In the genomic region with DNA sequence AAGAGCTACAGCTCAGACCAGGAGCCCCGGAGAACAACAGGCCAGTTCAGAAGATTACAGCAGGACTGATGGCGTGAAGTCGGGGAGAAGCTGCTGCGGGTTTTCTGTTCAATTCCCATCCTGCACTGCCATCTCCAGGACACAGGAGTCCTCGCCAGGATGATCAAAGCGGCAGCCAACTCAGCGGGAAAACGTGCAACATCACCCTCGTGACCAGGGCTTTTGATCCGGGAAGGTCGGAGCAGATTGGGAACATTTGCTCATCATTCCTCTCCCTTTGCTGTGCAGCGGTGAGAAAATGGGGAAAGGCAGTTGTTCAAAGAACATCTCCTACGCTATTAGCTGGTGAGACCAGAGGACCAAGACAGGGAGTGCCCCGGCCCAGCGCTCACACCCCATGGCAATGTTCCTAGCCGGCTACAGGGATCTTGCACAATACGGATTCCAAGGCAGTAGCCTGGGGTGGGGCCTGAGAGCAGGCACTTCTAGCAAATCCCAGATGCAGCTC, we compare ENCODE assay signal across 8 cellular contexts. TPM values are rescaled to one million over a fixed set of nuclear protein-coding genes. Genes with fewer than 3 reads are reported as not detected.
DNase-seq lines count a peak whose midpoint lies in the region; ATAC-seq and TF ChIP-seq lines count a peak whose summit lies in the region.

No MANE protein-coding gene starts in this region.

- H3K9me3 Mint-ChIP-seq in H9: peaks cover 0 to 12% of the 10 kb centered on the region in 2 experiments; a peak in 3 of 5 replicates
- no peaks in the 10 kb centered on the region for H3K9me3 Mint-ChIP-seq in natural killer cell treated with Interleukin-12 subunit alpha and Interleukin-12 subunit beta and Interleukin-15 and Interleukin-18, amount 100 ng/mL, for 72 hours

- H3K4me3 ChIP-seq in brain microvascular endothelial cell (ENCODE audit: low read depth, low read length) (peak overlapping the region; percentile 45), retinal pigment epithelial cell (ENCODE audit: low read length) (peak overlapping the region; percentile 47)

- H4K91ac ChIP-seq in H9 (ENCODE audit: insufficient read length, low read depth, low read length): no peak overlapping the region

- in situ Hi-C loops in brain microvascular endothelial cell (cut with HindIII; ENCODE audit: low pct_ligation_motif_present, low sequenced_read_pairs): no loop called here

- no peaks in the 10 kb centered on the region for H3K36me3 Mint-ChIP-seq in H9 (ENCODE audit: insufficient read depth in 1 of 3, low read depth in 3 of 3)
- no peaks in the 10 kb centered on the region for H3K36me3 Mint-ChIP-seq in natural killer cell treated with Interleukin-12 subunit alpha and Interleukin-12 subunit beta and Interleukin-15 and Interleukin-18, amount 100 ng/mL, for 72 hours

- no peak overlapping the region for H2BK12ac ChIP-seq in H9 (ENCODE audit: insufficient read length, low read depth, low read length)

- no peak overlapping the region for H2AK5ac ChIP-seq in H9 (ENCODE audit: insufficient read length, low read length)

- ATAC-seq in GM21367 (IDR thresholded peaks at IDR 0.05; ENCODE audit: unreplicated experiment): no peak
- no peak for ATAC-seq in natural killer cell treated with Interleukin-12 subunit alpha and Interleukin-12 subunit beta and Interleukin-15 and Interleukin-18, amount 100 ng/mL, for 72 hours

- peaks cover 10% of the 10 kb centered on the region in 2 experiments for H3K4me1 Mint-ChIP-seq in H9
- no peaks in the 10 kb centered on the region for H3K4me1 Mint-ChIP-seq in natural killer cell treated with Interleukin-12 subunit alpha and Interleukin-12 subunit beta and Interleukin-15 and Interleukin-18, amount 100 ng/mL, for 72 hours (ENCODE audit: low read depth in 2 of 2)

- no peak overlapping the region for H4K8ac ChIP-seq in H9 (replicated peaks; ENCODE audit: insufficient read length, low read depth, low read length)

- H2BK5ac ChIP-seq in H9 (ENCODE audit: insufficient read length, low read length): no peak overlapping the region

- peak; percentile 75 for TF ChIP-seq CTCF in H9 (conservative IDR thresholded peaks at IDR 0.05)
- peak; percentile 87 for TF ChIP-seq CTCF in brain microvascular endothelial cell (IDR thresholded peaks at IDR 0.05; ENCODE audit: low read depth, low read length, missing control alignments)
- TF ChIP-seq CTCF in retinal pigment epithelial cell (conservative IDR thresholded peaks at IDR 0.05; ENCODE audit: low read depth, low read length): peak; percentile 78

- no peak overlapping the region for H3K56ac ChIP-seq in H9 (ENCODE audit: insufficient read length, low read depth, low read length)

- no peaks in the 10 kb centered on the region for H3K9me3 ChIP-seq in H9 (ENCODE audit: control insufficient read depth, low read depth, low read length)

- H2BK15ac ChIP-seq in H9 (ENCODE audit: low read depth, low read length): no peak overlapping the region

- H3K14ac ChIP-seq in H9 (ENCODE audit: insufficient read depth, low read length): no peak overlapping the region; the same call in 1 of the 2 replicates

- peak overlapping the region; percentile 29 to 73 for H3K4me3 Mint-ChIP-seq in H9
- H3K4me3 Mint-ChIP-seq in natural killer cell treated with Interleukin-12 subunit alpha and Interleukin-12 subunit beta and Interleukin-15 and Interleukin-18, amount 100 ng/mL, for 72 hours: no peak overlapping the region

- H3K27ac ChIP-seq in H9 (ENCODE audit: insufficient read length, low read depth, low read length) (no peak overlapping the region), brain microvascular endothelial cell (no peak overlapping the region)

- peak; percentile 87 for DNase-seq in H9
- peak; percentile 45 to 72 for DNase-seq in NCI-H446 (lab: John Stamatoyannopoulos, UW)
- DNase-seq in brain microvascular endothelial cell: peak; percentile 84
- DNase-seq in hypothalamus (lab: John Stamatoyannopoulos, UW): peak in 49 of 51 donors; percentile 18 to 83 (median 59)
- peak; percentile 86 for DNase-seq in retinal pigment epithelial cell (ENCODE audit: low read depth)
- DNase-seq in stimulated activated CD4-positive, alpha-beta T cell treated with anti-CD3 and anti-CD28 coated beads, Interleukin-4, amount 100 ng/mL, for 4 hours: no peak
- no peak for DNase-seq in natural killer cell treated with Interleukin-12 subunit alpha and Interleukin-12 subunit beta and Interleukin-15 and Interleukin-18, amount 100 ng/mL, for 72 hours (ENCODE audit: low spot score)

- no peak overlapping the region for H3K23ac ChIP-seq in H9 (ENCODE audit: insufficient read length, low read depth, low read length)

- no peak overlapping the region for H4K5ac ChIP-seq in H9 (ENCODE audit: insufficient read length, low read depth, low read length)

- no peak overlapping the region for H2AFZ ChIP-seq in H9 (ENCODE audit: low read length)

- no peak overlapping the region for H3K27ac Mint-ChIP-seq in H9
- H3K27ac Mint-ChIP-seq in natural killer cell treated with Interleukin-12 subunit alpha and Interleukin-12 subunit beta and Interleukin-15 and Interleukin-18, amount 100 ng/mL, for 72 hours: no peak overlapping the region

- peaks cover 3% of the 10 kb centered on the region; the same call in 1 of the 2 replicates for H3K27me3 ChIP-seq in H9 (ENCODE audit: insufficient read depth, low read length)
- H3K27me3 ChIP-seq in brain microvascular endothelial cell (replicated peaks): no peaks in the 10 kb centered on the region

- no peak overlapping the region for H2BK120ac ChIP-seq in H9 (ENCODE audit: low read depth, low read length, poor library complexity, severe bottlenecking)

- peaks cover 87% of the 10 kb centered on the region for H3K27me3 Mint-ChIP-seq in H9 (ENCODE audit: low read depth)
- H3K27me3 Mint-ChIP-seq in natural killer cell treated with Interleukin-12 subunit alpha and Interleukin-12 subunit beta and Interleukin-15 and Interleukin-18, amount 100 ng/mL, for 72 hours: peaks cover 0 to 5% of the 10 kb centered on the region in 2 donors

- H3K4me1 ChIP-seq in H9 (ENCODE audit: insufficient read depth, low read length): no peaks in the 10 kb centered on the region; the same call in 1 of the 2 replicates

- H2BK20ac ChIP-seq in H9 (ENCODE audit: low read depth, low read length, poor library complexity, severe bottlenecking): no peak overlapping the region

- H3K18ac ChIP-seq in H9 (ENCODE audit: insufficient read length, low read depth, low read length): no peak overlapping the region

- H3T11ph ChIP-seq in H9 (ENCODE audit: low read length): no peak overlapping the region

- no peaks in the 10 kb centered on the region for H3K23me2 ChIP-seq in H9 (ENCODE audit: insufficient read length, low read depth, low read length, poor library complexity, severe bottlenecking)

- H3K36me3 ChIP-seq in brain microvascular endothelial cell (replicated peaks): no peaks in the 10 kb centered on the region

- no peak overlapping the region for H3K9ac ChIP-seq in H9 (ENCODE audit: extremely low read depth, insufficient read length, low read length)

- no CpG with 5 or more reads among the region's 17 CpGs for WGBS in H9 (ENCODE audit: extremely low coverage, insufficient read length, low lambda C conversion rate)

- no peaks in the 10 kb centered on the region for H4K20me1 ChIP-seq in H9 (ENCODE audit: control insufficient read depth, insufficient read depth, insufficient read length)

- peak overlapping the region; percentile 63 for H3K4me2 ChIP-seq in H9 (ENCODE audit: insufficient read depth, insufficient read length, low read length)

- no peaks in the 10 kb centered on the region for H3K79me2 ChIP-seq in H9 (ENCODE audit: insufficient read depth, low read length)

- no peak overlapping the region for H3K4ac ChIP-seq in H9 (ENCODE audit: low read depth, low read length)

- H3K79me1 ChIP-seq in H9 (ENCODE audit: insufficient read depth, low read depth, low read length, poor library complexity, severe bottlenecking): no peaks in the 10 kb centered on the region

RNA-seq across cellular contexts. Expression of a gene that starts 50.4 kb away (rescaled TPM):
- 14.4 and 14.8 TPM in 2 replicates for total RNA-seq in H9 (2021)
- 10 to 100 TPM; 35.6 to 48.1 TPM for total RNA-seq in natural killer cell treated with Interleukin-12 subunit alpha and Interleukin-12 subunit beta and Interleukin-15 and Interleukin-18, amount 100 ng/mL, for 72 hours

Comparison
In these comparisons a context has a peak if more than half of its experiments do, and no peak if none do; other contexts are left out.
1. DNase-seq: peak in H9 (single experiment), NCI-H446 (2 of 2), brain microvascular endothelial cell (single experiment), hypothalamus (49 of 51) and retinal pigment epithelial cell (single experiment); none in stimulated activated CD4-positive, alpha-beta T cell treated with anti-CD3 and anti-CD28 coated beads, Interleukin-4, amount 100 ng/mL, for 4 hours (0 of 2) and natural killer cell treated with Interleukin-12 subunit alpha and Interleukin-12 subunit beta and Interleukin-15 and Interleukin-18, amount 100 ng/mL, for 72 hours (single experiment).
2. Peak in every context shown above with its lines, with median percentiles within 50 percentile points of each other: CTCF ChIP-seq.